26 cellular contexts compared by ENCODE assay signal in the genomic region with DNA sequence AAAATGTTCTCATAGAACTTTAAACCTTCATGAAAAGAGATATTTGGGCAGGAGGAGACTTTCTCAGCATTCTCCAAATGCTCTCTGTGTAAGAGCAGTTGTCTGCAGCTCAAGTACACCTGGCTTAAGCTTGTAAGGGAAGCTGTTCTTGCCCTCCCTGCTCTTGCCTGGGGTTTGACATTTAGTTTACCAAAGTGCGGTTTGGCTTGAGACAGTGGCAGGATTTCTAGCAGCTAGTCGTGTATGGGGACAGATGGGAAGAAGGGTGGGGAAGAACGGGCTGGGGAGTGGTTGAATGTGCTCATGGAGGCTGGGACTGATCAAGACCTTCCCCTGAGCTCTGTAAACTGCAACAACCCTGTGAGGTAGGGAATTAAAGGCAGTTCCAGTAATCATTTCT.
"Had no signal": no experiment of that assay in that cellular context is flagged by ENCODE, and none has a peak within 500 bp of the region (broad histone marks: within the 10 kb centered on the region; RNA-seq: fewer than 3 reads in every experiment).

No MANE protein-coding gene starts in this region.

- H3K9me3 Mint-ChIP-seq: nephron; neural progenitor cell; stimulated activated effector memory CD8-positive, alpha-beta T cell treated with anti-CD3 and anti-CD28 coated beads, Interleukin-12 subunit alpha, Interleukin-12 subunit beta, amount 100 ng/mL, for 72 hours had no signal

- ATAC-seq: heart right ventricle; left lobe of liver; right cardiac atrium; stimulated activated effector memory CD8-positive, alpha-beta T cell treated with anti-CD3 and anti-CD28 coated beads, Interleukin-12 subunit alpha, Interleukin-12 subunit beta, amount 100 ng/mL, for 72 hours had no signal

- H3K4me1 Mint-ChIP-seq: stimulated activated effector memory CD8-positive, alpha-beta T cell treated with anti-CD3 and anti-CD28 coated beads, Interleukin-12 subunit alpha, Interleukin-12 subunit beta, amount 100 ng/mL, for 72 hours had no signal

- H3K4me3 ChIP-seq: dorsolateral prefrontal cortex, heart right ventricle, lung, neural progenitor cell, psoas muscle, sigmoid colon, stomach, thyroid gland, vagina had no signal

- H3K4me1 ChIP-seq: heart right ventricle, neural progenitor cell, psoas muscle, thyroid gland had no signal

- H3K27me3 ChIP-seq: dorsolateral prefrontal cortex, heart right ventricle, neural progenitor cell, sigmoid colon, stomach, thyroid gland, vagina had no signal

- H3K9me3 ChIP-seq: heart right ventricle, psoas muscle, sigmoid colon, stomach, thyroid gland, vagina had no signal

- DNase-seq: dorsolateral prefrontal cortex; effector CD4-positive, alpha-beta T cell; foreskin melanocyte; glutamatergic neuron; heart right ventricle; hippocampal formation; kidney glomerular epithelial cell; mesendoderm; midbrain; nucleus accumbens; posterior cingulate gyrus; psoas muscle; right cardiac atrium; sigmoid colon; stimulated activated CD4-positive, alpha-beta T cell treated with anti-CD3 and anti-CD28 coated beads, Interleukin-2, amount 100 ng/mL, for 24 hours; stimulated activated CD4-positive, alpha-beta T cell treated with anti-CD3 and anti-CD28 coated beads, Interleukin-4, amount 100 ng/mL, for 24 hours; stimulated activated naive CD4-positive, alpha-beta T cell treated with Interleukin-2 at 50 U/mL for 16 hours; stomach; thyroid gland; trophoblast cell had no signal

- H3K27ac ChIP-seq: dorsolateral prefrontal cortex, heart right ventricle, neural progenitor cell, psoas muscle, sigmoid colon, stomach, thyroid gland, vagina had no signal

- H3K36me3 ChIP-seq: neural progenitor cell had no signal

- H3K4me3 Mint-ChIP-seq: nephron; neural progenitor cell; stimulated activated effector memory CD8-positive, alpha-beta T cell treated with anti-CD3 and anti-CD28 coated beads, Interleukin-12 subunit alpha, Interleukin-12 subunit beta, amount 100 ng/mL, for 72 hours had no signal

- H3K9ac ChIP-seq: neural progenitor cell had no signal

- H3K27ac Mint-ChIP-seq: nephron; neural progenitor cell; stimulated activated effector memory CD8-positive, alpha-beta T cell treated with anti-CD3 and anti-CD28 coated beads, Interleukin-12 subunit alpha, Interleukin-12 subunit beta, amount 100 ng/mL, for 72 hours had no signal

- H2AFZ ChIP-seq: neural progenitor cell had no signal

- H3K4me2 ChIP-seq: neural progenitor cell had no signal

- H3K36me3 Mint-ChIP-seq: neural progenitor cell had no signal
